In the genomic region with DNA sequence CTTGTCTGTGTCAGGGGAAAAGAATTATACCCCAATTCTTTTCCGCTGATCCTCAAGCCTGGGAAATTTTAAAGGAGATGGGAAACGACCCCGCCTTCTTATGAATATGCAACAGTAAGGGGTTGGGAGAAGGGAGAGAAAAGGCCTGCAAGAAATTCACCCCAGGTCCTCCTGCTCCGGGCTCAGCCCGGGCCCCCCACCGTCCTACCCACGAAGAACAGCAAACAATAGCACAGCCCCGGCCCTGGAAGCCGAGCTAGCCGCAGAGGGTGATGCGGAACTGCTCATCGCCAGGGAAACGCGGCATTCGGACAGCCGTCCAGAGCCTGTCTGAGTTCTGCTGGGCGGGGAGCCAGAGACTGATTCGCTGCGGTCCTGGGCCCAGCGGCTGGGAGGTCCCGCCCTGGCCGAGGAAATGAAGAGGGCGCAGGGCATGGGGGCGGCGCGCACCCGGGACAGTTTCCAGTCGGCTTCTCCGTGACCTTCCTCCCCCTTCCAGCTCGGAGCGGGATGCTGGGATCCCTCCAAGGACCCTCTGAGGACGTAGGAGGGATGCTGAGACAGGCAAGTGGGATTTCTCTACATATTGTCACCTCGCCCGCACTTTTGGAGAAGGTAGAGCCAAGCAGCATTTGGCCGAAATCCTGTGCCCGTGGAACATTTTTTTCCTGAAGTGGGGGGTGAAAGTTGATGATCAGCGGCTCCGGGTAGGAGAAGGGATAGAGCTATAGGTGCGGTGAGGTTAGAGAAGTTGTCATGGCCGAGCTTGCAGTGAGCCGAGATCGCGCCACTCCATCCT, we compare ENCODE assay signal across 8 cellular contexts.
DNase-seq lines count a peak whose midpoint lies in the region; ATAC-seq and TF ChIP-seq lines count a peak whose summit lies in the region.

No MANE protein-coding gene starts in this region.

- WGBS in endodermal cell (ENCODE audit: insufficient coverage in 1 of 2, insufficient read length in 1 of 2), 2 experiments: 0 to 2% methylated on average over 9 to 43 of the region's 43 CpGs

- H3K9me3 Mint-ChIP-seq in GM23338: no peaks in the 10 kb centered on the region
- no peaks in the 10 kb centered on the region for H3K9me3 Mint-ChIP-seq in activated CD4-positive, alpha-beta memory T cell treated with anti-CD3 and anti-CD28 coated beads, Interleukin-2, amount 10 ng/mL, durations not matched to agents 7 days and 5 days
- no peaks in the 10 kb centered on the region for H3K9me3 Mint-ChIP-seq in endodermal cell

- H3K4me3 Mint-ChIP-seq in GM23338: peak overlapping the region; percentile 86
- H3K4me3 Mint-ChIP-seq in activated CD4-positive, alpha-beta memory T cell treated with anti-CD3 and anti-CD28 coated beads, Interleukin-2, amount 10 ng/mL, durations not matched to agents 7 days and 5 days: peak overlapping the region; percentile 73
- peak overlapping the region; percentile 71 for H3K4me3 Mint-ChIP-seq in endodermal cell

- POLR2A ChIA-PET in GM10248 (lab: Yijun Ruan, JAX): no interaction called here
- POLR2A ChIA-PET in activated CD4-positive, alpha-beta memory T cell treated with anti-CD3 and anti-CD28 coated beads, Interleukin-2, amount 10 ng/mL, durations not matched to agents 7 days and 5 days (lab: Charles Lee): interaction anchor here (1.0 to 1.5 kb wide), 2 partner anchors 13 to 22 kb away, joined by 3 read pairs; no protein-coding TSS in a partner anchor

- H3K4me3 ChIP-seq in GM23338: peak overlapping the region; percentile 92
- H3K4me3 ChIP-seq in Loucy (ENCODE audit: low read length, poor library complexity, severe bottlenecking): peak overlapping the region; percentile 77
- peak overlapping the region; percentile 90 for H3K4me3 ChIP-seq in endodermal cell (ENCODE audit: low read length)

- no peaks in the 10 kb centered on the region for H3K36me3 Mint-ChIP-seq in GM23338 (ENCODE audit: low read depth)
- no peaks in the 10 kb centered on the region for H3K36me3 Mint-ChIP-seq in activated CD4-positive, alpha-beta memory T cell treated with anti-CD3 and anti-CD28 coated beads, Interleukin-2, amount 10 ng/mL, durations not matched to agents 7 days and 5 days (ENCODE audit: low read depth)
- no peaks in the 10 kb centered on the region for H3K36me3 Mint-ChIP-seq in endodermal cell (ENCODE audit: low read depth)

- H3K4me1 ChIP-seq in GM23338 (ENCODE audit: insufficient read depth): no peaks in the 10 kb centered on the region; the same call in none of the 2 replicates
- H3K4me1 ChIP-seq in Loucy (ENCODE audit: insufficient read depth, low read length, poor library complexity, severe bottlenecking): peaks cover 7% of the 10 kb centered on the region
- no peaks in the 10 kb centered on the region for H3K4me1 ChIP-seq in endodermal cell (ENCODE audit: control insufficient read depth, insufficient read depth, low read length)

- no peak for TF ChIP-seq CTCF in GM10248 (IDR thresholded peaks at IDR 0.05; ENCODE audit: control extremely low read depth, extremely low read depth, low read depth, missing control alignments)
- no peak for TF ChIP-seq CTCF in GM23338 (conservative IDR thresholded peaks at IDR 0.05; ENCODE audit: low read depth in 2 of 2)
- no peak for TF ChIP-seq CTCF in Loucy (conservative IDR thresholded peaks at IDR 0.05; ENCODE audit: low read length)
- TF ChIP-seq CTCF in endodermal cell (conservative IDR thresholded peaks at IDR 0.05): no peak

- H3K27me3 Mint-ChIP-seq in GM23338 (ENCODE audit: insufficient read depth, low read depth, poor library complexity) (peaks cover 7% of the 10 kb centered on the region), endodermal cell (ENCODE audit: insufficient read depth) (peaks cover 31% of the 10 kb centered on the region)
- H3K27me3 Mint-ChIP-seq in activated CD4-positive, alpha-beta memory T cell treated with anti-CD3 and anti-CD28 coated beads, Interleukin-2, amount 10 ng/mL, durations not matched to agents 7 days and 5 days: peaks cover 30% of the 10 kb centered on the region

- H3K27me3 ChIP-seq in GM23338 (ENCODE audit: insufficient read depth): peaks cover 4% of the 10 kb centered on the region; the same call in 1 of the 2 replicates
- H3K27me3 ChIP-seq in Loucy (ENCODE audit: insufficient read depth, low read length, poor library complexity, severe bottlenecking): peaks cover 12% of the 10 kb centered on the region
- peaks cover 11% of the 10 kb centered on the region for H3K27me3 ChIP-seq in endodermal cell (ENCODE audit: control insufficient read depth, insufficient read depth, low read length, poor library complexity, severe bottlenecking)

- H3K4me1 Mint-ChIP-seq in GM23338 (peaks cover 15% of the 10 kb centered on the region), endodermal cell (peaks cover 8% of the 10 kb centered on the region)
- peaks cover 15% of the 10 kb centered on the region for H3K4me1 Mint-ChIP-seq in activated CD4-positive, alpha-beta memory T cell treated with anti-CD3 and anti-CD28 coated beads, Interleukin-2, amount 10 ng/mL, durations not matched to agents 7 days and 5 days

- peak; percentile 92 for ATAC-seq in GM23338
- peak; percentile 59 for ATAC-seq in stimulated activated naive CD8-positive, alpha-beta T cell treated with anti-CD3 and anti-CD28 coated beads, Interleukin-15, Interleukin-2, amounts not matched to agents 100 U/mL and 50 U/mL, for 24 hours

- no peaks in the 10 kb centered on the region for H3K36me3 ChIP-seq in GM23338 (ENCODE audit: insufficient read depth)
- H3K36me3 ChIP-seq in Loucy (ENCODE audit: insufficient read depth, low read length): no peaks in the 10 kb centered on the region
- H3K36me3 ChIP-seq in endodermal cell (ENCODE audit: control insufficient read depth, insufficient read depth, low read length): no peaks in the 10 kb centered on the region

- peak; percentile 76 for DNase-seq in GM10248 (ENCODE audit: extremely low spot score)
- DNase-seq in GM23338 (ENCODE audit: low spot score): peak; percentile 79
- DNase-seq in activated CD4-positive, alpha-beta memory T cell treated with anti-CD3 and anti-CD28 coated beads, Interleukin-2, amount 10 ng/mL, durations not matched to agents 7 days and 5 days: peak; percentile 37
- peak; percentile 87 for DNase-seq in endodermal cell
- DNase-seq in medulla oblongata (ENCODE audit: extremely low spot score): peak; percentile 91
- DNase-seq in stimulated activated naive CD8-positive, alpha-beta T cell treated with anti-CD3 and anti-CD28 coated beads, Interleukin-15, Interleukin-2, amounts not matched to agents 100 U/mL and 50 U/mL, for 24 hours: peak; percentile 30
- no peak for DNase-seq in NCI-H2171 (lab: John Stamatoyannopoulos, UW)

- H3K79me2 ChIP-seq in GM23338 (replicated peaks; ENCODE audit: insufficient read depth): no peaks in the 10 kb centered on the region
- no peaks in the 10 kb centered on the region for H3K79me2 ChIP-seq in Loucy (ENCODE audit: insufficient read depth, low read length)

- H2AFZ ChIP-seq in GM23338 (peak overlapping the region; percentile 99), Loucy (ENCODE audit: low read length) (peak overlapping the region; percentile 77)

- H3K9me3 ChIP-seq in Loucy (ENCODE audit: insufficient read depth, low read depth, low read length): no peaks in the 10 kb centered on the region
- H3K9me3 ChIP-seq in endodermal cell (ENCODE audit: control insufficient read depth, low read length): no peaks in the 10 kb centered on the region

- CTCF ChIA-PET in GM10248 (lab: Yijun Ruan, JAX): interaction anchor here (0.7 to 1.5 kb wide), 4 partner anchors 11 to 73 kb away, joined by 3 to 4 read pairs (median 3); no protein-coding TSS in a partner anchor
- CTCF ChIA-PET in activated CD4-positive, alpha-beta memory T cell treated with anti-CD3 and anti-CD28 coated beads, Interleukin-2, amount 10 ng/mL, durations not matched to agents 7 days and 5 days (lab: Charles Lee): interaction anchor here (1.2 kb wide), 1 partner anchor 22 kb away, joined by 3 read pairs; no protein-coding TSS in a partner anchor

- H3K27ac ChIP-seq in GM23338 (ENCODE audit: low read depth) (no peak overlapping the region), endodermal cell (ENCODE audit: low read depth, low read length) (peak overlapping the region; percentile 99)

- no peak overlapping the region for H3K9ac ChIP-seq in Loucy (ENCODE audit: low read depth, low read length, poor library complexity, severe bottlenecking)
- H3K9ac ChIP-seq in endodermal cell (ENCODE audit: extremely low read depth, low read length, poor library complexity, severe bottlenecking): peak overlapping the region; percentile 73

- H3K27ac Mint-ChIP-seq in GM23338: no peak overlapping the region
- peak overlapping the region; percentile 3 for H3K27ac Mint-ChIP-seq in activated CD4-positive, alpha-beta memory T cell treated with anti-CD3 and anti-CD28 coated beads, Interleukin-2, amount 10 ng/mL, durations not matched to agents 7 days and 5 days
- peak overlapping the region; percentile 53 for H3K27ac Mint-ChIP-seq in endodermal cell

- H4K20me1 ChIP-seq in GM23338 (replicated peaks; ENCODE audit: insufficient read depth) (no peaks in the 10 kb centered on the region), Loucy (ENCODE audit: insufficient read depth, low read length, poor library complexity, severe bottlenecking) (no peaks in the 10 kb centered on the region)

- H3K9me2 ChIP-seq in GM23338 (ENCODE audit: insufficient read depth): no peaks in the 10 kb centered on the region
- no peaks in the 10 kb centered on the region for H3K9me2 ChIP-seq in Loucy (replicated peaks; ENCODE audit: low read depth, low read length)

- H3F3A ChIP-seq in GM23338 (replicated peaks; ENCODE audit: low read depth): no peaks in the 10 kb centered on the region
- H3F3A ChIP-seq in Loucy (ENCODE audit: low read depth): no peaks in the 10 kb centered on the region

- peak overlapping the region; percentile 99 for H3K4me2 ChIP-seq in GM23338
- H3K4me2 ChIP-seq in Loucy (ENCODE audit: low read depth, low read length, poor library complexity, severe bottlenecking): peak overlapping the region; percentile 100
